Comparison of ENCODE assay signal across 21 cellular contexts in the genomic region with DNA sequence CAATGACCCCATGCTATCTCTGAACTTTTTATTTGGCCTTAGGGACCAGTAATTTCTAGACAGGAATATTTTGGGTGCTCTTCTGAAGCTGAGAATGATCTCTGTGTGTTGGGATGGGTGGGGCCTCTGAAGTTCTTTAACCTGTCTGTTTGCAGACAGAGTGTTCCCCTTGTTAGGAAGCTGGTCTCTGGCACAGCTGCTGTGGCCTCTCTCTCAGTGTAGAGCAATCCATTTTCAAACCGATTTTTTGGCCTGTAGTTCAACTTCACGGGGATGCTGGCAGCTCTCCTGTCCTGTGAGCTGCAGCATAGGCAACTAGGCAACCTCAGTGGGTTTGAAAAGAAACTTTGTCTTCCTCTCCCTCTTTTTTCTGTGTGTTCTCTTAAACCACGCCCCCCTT.
A peak's percentile ranks its signal among the peaks of the same experiment; 100 is the strongest.
DNase-seq lines count a peak whose midpoint lies in the region; ATAC-seq, FAIRE-seq and TF ChIP-seq lines count a peak whose summit lies in the region.
"Had no signal": no experiment of that assay in that cellular context is flagged by ENCODE, and none has a peak within 500 bp of the region (broad histone marks: within the 10 kb centered on the region; RNA-seq: fewer than 3 reads in every experiment).

No MANE protein-coding gene starts in this region.

- H4K20me1 ChIP-seq in HepG2 (ENCODE audit: insufficient read depth, low read length) = no peaks in the 10 kb centered on the region

- H3K4me2 ChIP-seq in HepG2 (ENCODE audit: low read depth, low read length) = no peak overlapping the region

- no peak overlapping the region for H2AFZ ChIP-seq in HepG2 (ENCODE audit: low read length)

- no peak for FAIRE-seq in HepG2 (lab: Jason Lieb, UNC)
- FAIRE-seq: D721Med, GM12892, GM19239, H1 had no signal

- H3K27ac ChIP-seq in liver (ENCODE audit: low read depth in 1 of 2, low read length in 2 of 2) (no peak overlapping the region), HepG2 (ENCODE audit: extremely low read length, insufficient read depth, low read length) (no peak overlapping the region), right lobe of liver (peak overlapping the region in 2 of 3 donors; percentile 48 to 59)
- H3K27ac ChIP-seq: C4-2B, HL-60 had no signal

- DNase-seq in HepG2 (ENCODE audit: low spot score) (no peak), astrocyte of the cerebellum (ENCODE audit: low read depth) (peak; percentile 35), right lobe of liver (peak in 2 of 3 donors; percentile 70 to 82), foreskin fibroblast (no peak)
- DNase-seq in activated naive CD4-positive, alpha-beta T cell treated with anti-CD3 and anti-CD28 coated beads, Interleukin-2, amount 50 U/mL, for 16 hours = no peak
- DNase-seq: 8988T; BE2C; CD4-positive, alpha-beta memory T cell; DMS153; DMS79 treated with DMSO at 0.1 percent for 48 hours; EL; GDM1 had no signal

- TF ChIP-seq RAD21 in liver (IDR thresholded peaks at IDR 0.05) (peak; percentile 31 to 61), HepG2 (CRISPR knock-in tag; IDR thresholded peaks at IDR 0.05) (no peak)

- ATAC-seq in HepG2 = no peak
- ATAC-seq in right lobe of liver = peak; percentile 67 to 92 (median 86)
- ATAC-seq in HG02981 (IDR thresholded peaks at IDR 0.05; ENCODE audit: unreplicated experiment) = no peak

- no peak overlapping the region for H3K9ac ChIP-seq in liver (ENCODE audit: low read depth in 1 of 2, low read length in 2 of 2)
- H3K9ac ChIP-seq in HepG2 (ENCODE audit: insufficient read depth, low read depth, low read length) = no peak overlapping the region

- H3K4me1 ChIP-seq in liver (ENCODE audit: control insufficient read depth in 4 of 4, insufficient read depth in 4 of 4, low read length in 3 of 4) (peaks cover 8 to 46% (median 26%) of the 10 kb centered on the region in 4 donors), HepG2 (ENCODE audit: insufficient read depth, low read length) (peaks cover 30% of the 10 kb centered on the region), right lobe of liver (peaks cover 0 to 30% (median 14%) of the 10 kb centered on the region in 4 donors)
- H3K4me1 ChIP-seq: BE2C, HAP-1 had no signal

- in situ Hi-C loops in HepG2 (cut with HindIII; ENCODE audit: extremely low pct_ligation_motif_present, low pct_unique_long_range_greater_than_20kb) (no loop called here), astrocyte of the cerebellum (cut with HindIII; ENCODE audit: low sequenced_read_pairs) (no loop called here)

- peaks cover 0 to 7% (median 1%) of the 10 kb centered on the region in 4 donors for H3K36me3 ChIP-seq in liver (ENCODE audit: control insufficient read depth in 4 of 4, insufficient read depth in 3 of 4, low read depth in 1 of 4, low read length in 3 of 4)
- peaks cover 8 to 16% of the 10 kb centered on the region in 2 experiments; a peak in 4 of 5 replicates for H3K36me3 ChIP-seq in HepG2 (replicated peaks in 1 of 2; ENCODE audit: control insufficient read depth in 1 of 2, insufficient read depth in 2 of 2, low read length in 2 of 2)
- peaks cover 0 to 3% (median 0%) of the 10 kb centered on the region in 4 donors for H3K36me3 ChIP-seq in right lobe of liver
- H3K36me3 ChIP-seq: BE2C, HAP-1 had no signal

- H3K4me3 ChIP-seq in liver (ENCODE audit: low read depth in 1 of 3, low read length in 3 of 3) (no peak overlapping the region), HepG2 (replicated peaks in 1 of 3; ENCODE audit: insufficient read depth in 1 of 3, low read depth in 2 of 3, low read length in 3 of 3) (no peak overlapping the region), astrocyte of the cerebellum (ENCODE audit: low read depth, low read length) (no peak overlapping the region), right lobe of liver (no peak overlapping the region), foreskin fibroblast (ENCODE audit: low read depth in 1 of 2, low read length in 2 of 2) (no peak overlapping the region)
- H3K4me3 ChIP-seq: HAP-1 had no signal

- peaks cover 0 to 8% (median 1%) of the 10 kb centered on the region in 4 donors for H3K9me3 ChIP-seq in liver (ENCODE audit: control insufficient read depth in 4 of 4, low read length in 3 of 4)
- H3K9me3 ChIP-seq in HepG2 (ENCODE audit: low read length) = peaks cover 19% of the 10 kb centered on the region
- peaks cover 0 to 5% (median 0%) of the 10 kb centered on the region in 4 donors for H3K9me3 ChIP-seq in right lobe of liver
- H3K9me3 ChIP-seq: BE2C, HAP-1 had no signal

- CTCF ChIA-PET in HepG2 (lab: Yijun Ruan, JAX; ENCODE audit: low intra/inter-chr PET ratio, low total read pairs) = no interaction called here

- intact Hi-C loops in HepG2 (cut with micrococcal nuclease; ENCODE audit: unreplicated experiment) = no loop called here
- intact Hi-C loops in right lobe of liver (cut with DNase I) = no loop called here

- POLR2A ChIA-PET in HepG2 (lab: Yijun Ruan, JAX) = interaction anchor here (1.1 kb wide), 1 partner anchor 69 kb away, joined by 3 read pairs; no protein-coding TSS in a partner anchor

- WGBS in liver = 45% methylated on average over 3 of the region's 3 CpGs
- WGBS in HepG2 (ENCODE audit: low lambda C conversion rate) = 72% methylated on average over 3 of the region's 3 CpGs
- 49% methylated on average over 3 of the region's 3 CpGs for WGBS in right lobe of liver (ENCODE audit: insufficient coverage, low coverage, low lambda C conversion rate, missing lambda C conversion rate)

- TF ChIP-seq EP300 in HepG2 (IDR thresholded peaks at IDR 0.05; ENCODE audit: low read depth in 2 of 2, low read length in 2 of 2) = no peak
- TF ChIP-seq EP300 in HepG2 (CRISPR knock-in tag; IDR thresholded peaks at IDR 0.05; ENCODE audit: borderline replicate concordance) = no peak

- TF ChIP-seq CTCF in liver (IDR thresholded peaks at IDR 0.05; ENCODE audit: low read depth, low read length, missing input control) (no peak), HepG2 (CRISPR knock-in tag; IDR thresholded peaks at IDR 0.05) (no peak), astrocyte of the cerebellum (IDR thresholded peaks at IDR 0.05; ENCODE audit: low read depth, low read length, missing control alignments) (no peak), right lobe of liver (IDR thresholded peaks at IDR 0.05) (no peak), foreskin fibroblast (IDR thresholded peaks at IDR 0.05; ENCODE audit: low read depth, low read length) (no peak)

- peaks cover 19% of the 10 kb centered on the region for H3K79me2 ChIP-seq in HepG2 (ENCODE audit: insufficient read depth, low read length)

- no peaks in the 10 kb centered on the region for H3K27me3 ChIP-seq in liver (ENCODE audit: control insufficient read depth in 4 of 4, insufficient read depth in 4 of 4, low read length in 3 of 4)
- H3K27me3 ChIP-seq in HepG2 (ENCODE audit: control insufficient read depth in 1 of 2, insufficient read depth in 2 of 2, low read length in 2 of 2) = no peaks in the 10 kb centered on the region
- H3K27me3 ChIP-seq in right lobe of liver = no peaks in the 10 kb centered on the region

- BruUV-seq in HepG2 (replicated peaks; lab: Mats Ljungman, UMichigan) = no TSS peak

- TF ChIP-seq POLR2A in HepG2 (IDR thresholded peaks at IDR 0.05; ENCODE audit: insufficient read depth in 1 of 2, low read depth in 2 of 2, low read length in 2 of 2) = no peak
- TF ChIP-seq POLR2A in right lobe of liver (IDR thresholded peaks at IDR 0.05) = no peak

TF ChIP-seq in liver, 16 proteins besides CTCF, POLR2A, EP300 and RAD21 (continues in another document):
- TF ChIP-seq, protein P1, sequence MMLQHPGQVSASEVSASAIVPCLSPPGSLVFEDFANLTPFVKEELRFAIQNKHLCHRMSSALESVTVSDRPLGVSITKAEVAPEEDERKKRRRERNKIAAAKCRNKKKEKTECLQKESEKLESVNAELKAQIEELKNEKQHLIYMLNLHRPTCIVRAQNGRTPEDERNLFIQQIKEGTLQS (IDR thresholded peaks at IDR 0.05) = no peak
- TF ChIP-seq, protein P2, sequence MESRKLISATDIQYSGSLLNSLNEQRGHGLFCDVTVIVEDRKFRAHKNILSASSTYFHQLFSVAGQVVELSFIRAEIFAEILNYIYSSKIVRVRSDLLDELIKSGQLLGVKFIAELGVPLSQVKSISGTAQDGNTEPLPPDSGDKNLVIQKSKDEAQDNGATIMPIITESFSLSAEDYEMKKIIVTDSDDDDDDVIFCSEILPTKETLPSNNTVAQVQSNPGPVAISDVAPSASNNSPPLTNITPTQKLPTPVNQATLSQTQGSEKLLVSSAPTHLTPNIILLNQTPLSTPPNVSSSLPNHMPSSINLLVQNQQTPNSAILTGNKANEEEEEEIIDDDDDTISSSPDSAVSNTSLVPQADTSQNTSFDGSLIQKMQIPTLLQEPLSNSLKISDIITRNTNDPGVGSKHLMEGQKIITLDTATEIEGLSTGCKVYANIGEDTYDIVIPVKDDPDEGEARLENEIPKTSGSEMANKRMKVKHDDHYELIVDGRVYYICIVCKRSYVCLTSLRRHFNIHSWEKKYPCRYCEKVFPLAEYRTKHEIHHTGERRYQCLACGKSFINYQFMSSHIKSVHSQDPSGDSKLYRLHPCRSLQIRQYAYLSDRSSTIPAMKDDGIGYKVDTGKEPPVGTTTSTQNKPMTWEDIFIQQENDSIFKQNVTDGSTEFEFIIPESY (IDR thresholded peaks at IDR 0.05) = no peak
- TF ChIP-seq, protein P3, sequence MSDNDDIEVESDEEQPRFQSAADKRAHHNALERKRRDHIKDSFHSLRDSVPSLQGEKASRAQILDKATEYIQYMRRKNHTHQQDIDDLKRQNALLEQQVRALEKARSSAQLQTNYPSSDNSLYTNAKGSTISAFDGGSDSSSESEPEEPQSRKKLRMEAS (IDR thresholded peaks at IDR 0.05) = peak; percentile 34

TF ChIP-seq in HepG2, 621 proteins besides CTCF, POLR2A, EP300 and RAD21 (continues in another document):
- TF ChIP-seq MED13 (CRISPR knock-in tag; IDR thresholded peaks at IDR 0.05) = no peak
- TF ChIP-seq ZNF672 (CRISPR knock-in tag; IDR thresholded peaks at IDR 0.05) = no peak
- TF ChIP-seq PAX8 (CRISPR knock-in tag; IDR thresholded peaks at IDR 0.05; ENCODE audit: borderline replicate concordance) = no peak
- TF ChIP-seq ZNF841 (CRISPR knock-in tag; IDR thresholded peaks at IDR 0.05; ENCODE audit: borderline replicate concordance) = no peak

Comparison
In these comparisons a context has a peak if more than half of its experiments do, and no peak if none do; other contexts are left out.
1. H3K27ac ChIP-seq: peak in right lobe of liver (2 of 3); none in liver (0 of 2) and HepG2 (single experiment).
2. ATAC-seq: peak in right lobe of liver (4 of 4); none in HepG2 (single experiment) and HG02981 (single experiment).
3. DNase-seq: peak in astrocyte of the cerebellum (single experiment) and right lobe of liver (2 of 3); none in HepG2 (single experiment), foreskin fibroblast (0 of 2) and activated naive CD4-positive, alpha-beta T cell treated with anti-CD3 and anti-CD28 coated beads, Interleukin-2, amount 50 U/mL, for 16 hours (single experiment).